Comparison of ENCODE assay signal across 21 cellular contexts in the genomic region with DNA sequence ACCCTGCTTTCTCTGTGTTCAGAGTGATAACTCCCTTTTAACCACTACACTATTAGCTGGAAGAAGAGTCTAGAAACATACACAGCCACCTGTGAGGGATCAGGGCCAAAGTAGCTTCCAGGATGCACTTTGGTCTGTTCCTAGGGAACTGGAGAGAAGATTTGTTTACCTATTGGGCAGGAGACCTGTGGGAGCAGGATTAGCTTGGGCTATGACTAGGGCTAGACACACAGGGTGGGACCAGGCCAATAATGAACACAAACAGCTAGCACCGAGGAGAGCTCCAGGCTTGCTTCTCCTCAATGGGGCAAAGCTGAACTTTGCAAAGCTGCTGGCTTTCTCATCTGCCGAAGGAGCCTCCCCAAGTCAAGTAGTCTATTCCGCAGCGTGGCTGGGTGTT. TPM values are rescaled to one million over a fixed set of nuclear protein-coding genes. Genes with fewer than 3 reads are reported as not detected.
"Had no signal": no experiment of that assay in that cellular context is flagged by ENCODE, and none has a peak within 500 bp of the region (broad histone marks: within the 10 kb centered on the region; RNA-seq: fewer than 3 reads in every experiment).

No MANE protein-coding gene starts in this region.

- H3K27ac ChIP-seq: body of pancreas, gastroesophageal sphincter, heart right ventricle, lower lobe of right lung, parathyroid adenoma, thoracic aorta had no signal

- H2AFZ ChIP-seq: parathyroid adenoma had no signal

- H3K4me3 ChIP-seq: body of pancreas, gastroesophageal sphincter, heart right ventricle, lower lobe of right lung, thoracic aorta had no signal

- ATAC-seq: activated CD8-positive, alpha-beta T cell treated with anti-CD3 and anti-CD28 coated beads for 36 hours; activated T-helper 17 cell treated with anti-CD3 and anti-CD28 coated beads, Interleukin-2, amount 50 U/mL, for 72 hours; body of pancreas; gastroesophageal sphincter; lower lobe of right lung; natural killer cell treated with Interleukin-12 subunit alpha and Interleukin-12 subunit beta and Interleukin-15 and Interleukin-18, amount 100 ng/mL, for 72 hours; sciatic nerve; stimulated activated memory B cell treated with anti-CD40 and anti-IgM and Interleukin-4, amounts not matched to agents 10 μg/mL and 1 μg/mL and 100 μg/mL, for 72 hours had no signal

- DNase-seq: activated CD4-positive, alpha-beta T cell treated with anti-CD3 and anti-CD28 coated beads, Interleukin-2, amount 10 ng/mL, durations not matched to agents 24 days and 14 days; activated CD8-positive, alpha-beta T cell treated with anti-CD3 and anti-CD28 coated beads for 36 hours; activated naive CD4-positive, alpha-beta T cell treated with Interleukin-2 at 50 U/mL for 16 hours; activated naive CD8-positive, alpha-beta T cell treated with anti-CD3 and anti-CD28 coated beads, Interleukin-2, amount 10 ng/mL, durations not matched to agents 7 days and 5 days; activated T-cell treated with anti-CD3 and anti-CD28 coated beads, Interleukin-2, amount 50 U/mL, for 1 hour; amygdala; body of pancreas; caudate nucleus; endodermal cell; erythroblast; heart right ventricle; lower lobe of right lung; stimulated activated CD4-positive, alpha-beta T cell treated with anti-CD3 and anti-CD28 coated beads, Interleukin-4, amount 100 ng/mL, for 24 hours; T1000 had no signal

- H3K9me3 ChIP-seq: body of pancreas, gastroesophageal sphincter, heart right ventricle, lower lobe of right lung, thoracic aorta had no signal

- H3K79me2 ChIP-seq: parathyroid adenoma had no signal

- H3K36me3 ChIP-seq: gastroesophageal sphincter, heart right ventricle, lower lobe of right lung, thoracic aorta had no signal

- H3K27me3 ChIP-seq: body of pancreas, gastroesophageal sphincter had no signal

- H3K4me1 ChIP-seq: body of pancreas, gastroesophageal sphincter, heart right ventricle, lower lobe of right lung, parathyroid adenoma had no signal

RNA-seq across cellular contexts. Expression of gene ADGRG4, which starts 25.2 kb away (rescaled TPM):
- total RNA-seq: activated CD4-positive, alpha-beta T cell treated with anti-CD3 and anti-CD28 coated beads, Interleukin-2, amount 10 ng/mL, durations not matched to agents 24 days and 14 days; activated CD8-positive, alpha-beta T cell treated with anti-CD3 and anti-CD28 coated beads for 36 hours; activated naive CD8-positive, alpha-beta T cell treated with anti-CD3 and anti-CD28 coated beads, Interleukin-2, amount 10 ng/mL, durations not matched to agents 7 days and 5 days; activated T-helper 17 cell treated with anti-CD3 and anti-CD28 coated beads, Interleukin-2, amount 50 U/mL, for 72 hours; body of pancreas; endodermal cell; natural killer cell treated with Interleukin-12 subunit alpha and Interleukin-12 subunit beta and Interleukin-15 and Interleukin-18, amount 100 ng/mL, for 72 hours had no signal
- polyA plus RNA-seq: heart right ventricle had no signal
